In genomic region chr6:139883776-139884175, GRCh38 we compare ENCODE assay signal across 14 cellular contexts.
A peak's percentile ranks its signal among the peaks of the same experiment; 100 is the strongest.
DNase-seq lines count a peak whose midpoint lies in the region; ATAC-seq and TF ChIP-seq lines count a peak whose summit lies in the region.
"Had no signal": no experiment of that assay in that cellular context is flagged by ENCODE, and none has a peak within 500 bp of the region (broad histone marks: within the 10 kb centered on the region; RNA-seq: fewer than 3 reads in every experiment).

No MANE protein-coding gene starts in this region.

- H3K9me2 ChIP-seq in MM.1S (replicated peaks; ENCODE audit: insufficient read depth, low read length), result no peaks in the 10 kb centered on the region
- H3K9me2 ChIP-seq in neural cell (ENCODE audit: insufficient read depth, low read length), result no peaks in the 10 kb centered on the region

- peak overlapping the region; percentile 50; the same call in 1 of the 2 replicates for H2AFZ ChIP-seq in MM.1S (ENCODE audit: low read length)
- H2AFZ ChIP-seq in neural cell (ENCODE audit: low read depth, low read length), result no peak overlapping the region

- H3K36me3 ChIP-seq in MM.1S (replicated peaks; ENCODE audit: insufficient read depth, low read length), result no peaks in the 10 kb centered on the region
- no peaks in the 10 kb centered on the region for H3K36me3 ChIP-seq in ectodermal cell (ENCODE audit: control insufficient read depth, insufficient read depth, low read length)
- no peaks in the 10 kb centered on the region for H3K36me3 ChIP-seq in neural cell (ENCODE audit: insufficient read depth, low read length)

- H3K9ac ChIP-seq in MM.1S (ENCODE audit: low read length) (0 out of 2 replicates have a peak overlapping the region, but pooled peaks have one; percentile 4), neural cell (ENCODE audit: low read length) (peak overlapping the region; percentile 51)

- H3F3A ChIP-seq in MM.1S (ENCODE audit: insufficient read depth, low read length), result peaks cover 16% of the 10 kb centered on the region; the same call in 1 of the 2 replicates
- H3F3A ChIP-seq in neural cell (ENCODE audit: insufficient read depth, low read length, poor library complexity, severe bottlenecking), result no peaks in the 10 kb centered on the region

- no peak for TF ChIP-seq RAD21 in neural cell (conservative IDR thresholded peaks at IDR 0.05)

- WGBS in ectodermal cell, 2 experiments, result 56 to 70% methylated on average over 2 to 4 of the region's 5 CpGs

- peak overlapping the region; percentile 75; the same call in 1 of the 2 replicates for H3K4me2 ChIP-seq in MM.1S (ENCODE audit: low read depth, low read length)
- H3K4me2 ChIP-seq in neural cell (ENCODE audit: low read length), result no peak overlapping the region

- H4K20me1 ChIP-seq in MM.1S (ENCODE audit: insufficient read depth, low read length), result no peaks in the 10 kb centered on the region
- H4K20me1 ChIP-seq in neural cell (ENCODE audit: insufficient read depth), result no peaks in the 10 kb centered on the region

- H3K27ac ChIP-seq in MM.1S (ENCODE audit: low read length) (peak overlapping the region; percentile 85; the same call in 1 of the 2 replicates), ectodermal cell (ENCODE audit: insufficient read depth, low read depth, low read length, poor library complexity, severe bottlenecking) (peak overlapping the region; percentile 64), neural cell (ENCODE audit: low read length) (peak overlapping the region; percentile 78)

- H3K9me3 ChIP-seq in MM.1S (replicated peaks; ENCODE audit: insufficient read depth, low read length) (no peaks in the 10 kb centered on the region), ectodermal cell (ENCODE audit: control insufficient read depth, low read length) (no peaks in the 10 kb centered on the region), neural cell (ENCODE audit: low read length) (no peaks in the 10 kb centered on the region)

- H3K27me3 ChIP-seq in MM.1S (replicated peaks; ENCODE audit: insufficient read depth, low read length), result no peaks in the 10 kb centered on the region
- no peaks in the 10 kb centered on the region for H3K27me3 ChIP-seq in ectodermal cell (ENCODE audit: control insufficient read depth, insufficient read depth, low read length, poor library complexity, severe bottlenecking)
- no peaks in the 10 kb centered on the region for H3K27me3 ChIP-seq in neural cell (ENCODE audit: insufficient read depth, low read depth, low read length)

- no peaks in the 10 kb centered on the region for H3K79me2 ChIP-seq in MM.1S (ENCODE audit: low read length)
- no peaks in the 10 kb centered on the region for H3K79me2 ChIP-seq in neural cell (replicated peaks; ENCODE audit: insufficient read depth, low read length)

- DNase-seq in EL, result peak; percentile 47
- no peak for DNase-seq in MM.1S
- no peak for DNase-seq in cerebellar nuclear complex (lab: John Stamatoyannopoulos, UW)
- DNase-seq in NCI-H1092 treated with DMSO at 0.1 percent for 48 hours (lab: John Stamatoyannopoulos, UW), result no peak
- DNase-seq: activated naive CD4-positive, alpha-beta T cell treated with anti-CD3 and anti-CD28 coated beads, Interleukin-2, amount 10 ng/mL, durations not matched to agents 7 days and 5 days; CD4-positive, CD25-positive, alpha-beta regulatory T cell; left cardiac atrium; small intestine had no signal

- no peak overlapping the region for H3K4me3 ChIP-seq in MM.1S (ENCODE audit: low read length)
- no peak overlapping the region for H3K4me3 ChIP-seq in ectodermal cell (ENCODE audit: insufficient read depth, low read depth, low read length)
- no peak overlapping the region for H3K4me3 ChIP-seq in neural cell (ENCODE audit: low read length)

- H3K4me1 ChIP-seq in MM.1S (ENCODE audit: low read length) (peaks cover 9% of the 10 kb centered on the region), ectodermal cell (ENCODE audit: control insufficient read depth, insufficient read depth, low read length) (peaks cover 67% of the 10 kb centered on the region)

- TF ChIP-seq CTCF in MM.1S (IDR thresholded peaks at IDR 0.05; ENCODE audit: low read length), result no peak
- TF ChIP-seq CTCF in neural cell (IDR thresholded peaks at IDR 0.05; ENCODE audit: poor library complexity, severe bottlenecking), result no peak

- ATAC-seq in GM21825 (IDR thresholded peaks at IDR 0.05; ENCODE audit: unreplicated experiment) (no peak), HG03442 (IDR thresholded peaks at IDR 0.05; ENCODE audit: unreplicated experiment) (no peak)
- ATAC-seq: activated CD4-positive, CD25-positive, alpha-beta regulatory T cell treated with anti-CD3 and anti-CD28 coated beads, Interleukin-2, amount 50 U/mL, for 24 hours; PC-3 had no signal

- TF ChIP-seq EP300 in neural cell (conservative IDR thresholded peaks at IDR 0.05; ENCODE audit: poor library complexity, severe bottlenecking), result no peak

TF ChIP-seq in neural cell, 6 proteins besides CTCF, POLR2A, EP300 and RAD21:
- no peak for TF ChIP-seq SMC3 (conservative IDR thresholded peaks at IDR 0.05; ENCODE audit: poor library complexity)
- TF ChIP-seq TAF1 (IDR thresholded peaks at IDR 0.05; ENCODE audit: low read depth), result no peak
- no peak for TF ChIP-seq REST (IDR thresholded peaks at IDR 0.05; ENCODE audit: borderline replicate concordance)
- TF ChIP-seq EZH2 (IDR thresholded peaks at IDR 0.05; ENCODE audit: borderline replicate concordance, insufficient read depth, low read length, poor library complexity, severe bottlenecking), result no peak
- no peak for TF ChIP-seq POLR2AphosphoS5 (IDR thresholded peaks at IDR 0.05)
- no peak for TF ChIP-seq MXI1 (conservative IDR thresholded peaks at IDR 0.05; ENCODE audit: poor library complexity, severe bottlenecking)
